In the genomic region with DNA sequence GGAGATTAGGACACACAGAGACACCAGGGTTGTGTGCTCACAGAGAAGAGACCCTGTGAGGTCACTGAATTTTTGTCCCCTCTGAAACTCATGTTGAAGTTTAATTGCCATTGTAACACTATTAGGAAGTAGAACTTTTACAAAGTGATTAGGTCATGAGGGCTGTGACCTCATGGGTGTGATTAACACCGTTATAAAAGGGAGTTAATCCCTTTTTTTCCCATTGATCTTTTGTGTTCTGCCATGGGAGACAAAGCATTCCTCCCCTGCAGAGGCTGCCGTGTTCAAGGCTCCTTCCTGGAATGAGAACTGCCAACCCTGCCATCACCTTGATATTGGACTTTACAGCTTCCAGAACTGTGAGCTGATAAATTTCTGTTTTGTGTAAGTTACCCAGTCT, we compare ENCODE assay signal across 29 cellular contexts.
DNase-seq lines count a peak whose midpoint lies in the region; FAIRE-seq and TF ChIP-seq lines count a peak whose summit lies in the region.
"Had no signal": no experiment of that assay in that cellular context is flagged by ENCODE, and none has a peak within 500 bp of the region (broad histone marks: within the 10 kb centered on the region; RNA-seq: fewer than 3 reads in every experiment).

No MANE protein-coding gene starts in this region.

- DNase-seq in astrocyte (ENCODE audit: low read depth) (no peak), endodermal cell (no peak), mesendoderm (peak; percentile 40), neuronal stem cell (ENCODE audit: low spot score) (peak; percentile 27), T1000 (lab: John Stamatoyannopoulos, UW) (no peak), NCI-H345 treated with DMSO at 0.1 percent for 48 hours (lab: John Stamatoyannopoulos, UW; ENCODE audit: unreplicated experiment) (no peak)
- DNase-seq in activated naive CD4-positive, alpha-beta T cell treated with anti-CD3 and anti-CD28 coated beads for 36 hours: no peak
- no peak for DNase-seq in activated naive CD4-positive, alpha-beta T cell treated with anti-CD3 and anti-CD28 coated beads, Interleukin-2, amount 10 ng/mL, durations not matched to agents 7 days and 5 days
- DNase-seq: 8988T; ACHN; BE2C; C1 segment of cervical spinal cord; CD4-positive, alpha-beta memory T cell; CD4-positive, CD25-positive, alpha-beta regulatory T cell; CD8-positive, alpha-beta memory T cell; COR-L47; DMS 273 treated with DMSO at 0.1 percent for 48 hours; DMS153; DMS53; DMS79; DND-41; EL; GDM1 had no signal

- H3K4me3 ChIP-seq in astrocyte (ENCODE audit: insufficient read depth, low read depth, low read length): no peak overlapping the region
- H3K4me3 ChIP-seq in endodermal cell (ENCODE audit: low read length): no peak overlapping the region
- H3K4me3 ChIP-seq in mesendoderm (ENCODE audit: low read length): no peak overlapping the region
- H3K4me3 ChIP-seq in neuronal stem cell (ENCODE audit: low read length in 2 of 2): no peak overlapping the region
- H3K4me3 ChIP-seq: BLaER1, GM12878 had no signal

- no peak overlapping the region for H3K56ac ChIP-seq in mesendoderm (ENCODE audit: low read length)

- H3K79me2 ChIP-seq in astrocyte (ENCODE audit: insufficient read depth, low read length) (no peaks in the 10 kb centered on the region), mesendoderm (ENCODE audit: control insufficient read depth, insufficient read depth, low read length) (peaks cover 2% of the 10 kb centered on the region)

- H2BK5ac ChIP-seq in mesendoderm (ENCODE audit: low read length): no peak overlapping the region
- no peak overlapping the region for H2BK5ac ChIP-seq in neuronal stem cell (ENCODE audit: low read length)

- peaks cover 3% of the 10 kb centered on the region for H3K4me1 Mint-ChIP-seq in astrocyte (ENCODE audit: low read depth, unreplicated experiment)
- H3K4me1 Mint-ChIP-seq in endodermal cell: peaks cover 8% of the 10 kb centered on the region
- H3K4me1 Mint-ChIP-seq in activated naive CD4-positive, alpha-beta T cell treated with anti-CD3 and anti-CD28 coated beads for 36 hours (ENCODE audit: low read depth): no peaks in the 10 kb centered on the region
- H3K4me1 Mint-ChIP-seq in activated naive CD4-positive, alpha-beta T cell treated with anti-CD3 and anti-CD28 coated beads, Interleukin-2, amount 10 ng/mL, durations not matched to agents 7 days and 5 days: no peaks in the 10 kb centered on the region
- H3K4me1 Mint-ChIP-seq: CD14-positive monocyte; CD4-positive, alpha-beta memory T cell; CD4-positive, CD25-positive, alpha-beta regulatory T cell; CD8-positive, alpha-beta memory T cell had no signal

- no peak overlapping the region for H4K91ac ChIP-seq in neuronal stem cell (ENCODE audit: low read depth, low read length, poor library complexity)

- no peak for TF ChIP-seq CTCF in astrocyte (IDR thresholded peaks at IDR 0.05; ENCODE audit: insufficient read depth, low read depth, low read length)
- TF ChIP-seq CTCF in endodermal cell (conservative IDR thresholded peaks at IDR 0.05): no peak

- H2AFZ ChIP-seq in astrocyte (ENCODE audit: low read depth, low read length): no peak overlapping the region
- no peak overlapping the region for H2AFZ ChIP-seq in neuronal stem cell (ENCODE audit: low read length)

- CTCF ChIA-PET in activated naive CD4-positive, alpha-beta T cell treated with anti-CD3 and anti-CD28 coated beads for 36 hours (lab: Charles Lee): no interaction called here
- CTCF ChIA-PET in activated naive CD4-positive, alpha-beta T cell treated with anti-CD3 and anti-CD28 coated beads, Interleukin-2, amount 10 ng/mL, durations not matched to agents 7 days and 5 days (lab: Charles Lee): no interaction called here

- H2BK120ac ChIP-seq in mesendoderm (ENCODE audit: low read depth, low read length) (no peak overlapping the region), neuronal stem cell (ENCODE audit: low read depth, low read length) (no peak overlapping the region)

- H3K36me3 Mint-ChIP-seq in astrocyte (ENCODE audit: low read depth, unreplicated experiment) (no peaks in the 10 kb centered on the region), endodermal cell (ENCODE audit: low read depth) (peaks cover 7% of the 10 kb centered on the region)
- no peaks in the 10 kb centered on the region for H3K36me3 Mint-ChIP-seq in activated naive CD4-positive, alpha-beta T cell treated with anti-CD3 and anti-CD28 coated beads for 36 hours (ENCODE audit: low read depth)
- H3K36me3 Mint-ChIP-seq in activated naive CD4-positive, alpha-beta T cell treated with anti-CD3 and anti-CD28 coated beads, Interleukin-2, amount 10 ng/mL, durations not matched to agents 7 days and 5 days: no peaks in the 10 kb centered on the region
- H3K36me3 Mint-ChIP-seq: CD14-positive monocyte; CD4-positive, alpha-beta memory T cell; CD4-positive, CD25-positive, alpha-beta regulatory T cell had no signal

- H3K4me1 ChIP-seq in astrocyte (ENCODE audit: insufficient read depth, low read length) (no peaks in the 10 kb centered on the region), endodermal cell (ENCODE audit: control insufficient read depth, insufficient read depth, low read length) (no peaks in the 10 kb centered on the region), mesendoderm (ENCODE audit: control insufficient read depth, low read depth, low read length) (peaks cover 6% of the 10 kb centered on the region), neuronal stem cell (ENCODE audit: control insufficient read depth in 2 of 2, insufficient read depth in 1 of 2, low read depth in 1 of 2, low read length in 2 of 2) (peaks cover 0 to 2% of the 10 kb centered on the region in 2 donors)
- H3K4me1 ChIP-seq: BE2C, BLaER1 had no signal

- no peak overlapping the region for H4K5ac ChIP-seq in mesendoderm (ENCODE audit: low read length)

- H3K27me3 ChIP-seq in astrocyte (ENCODE audit: insufficient read depth, low read length) (no peaks in the 10 kb centered on the region), endodermal cell (ENCODE audit: control insufficient read depth, insufficient read depth, low read length, poor library complexity, severe bottlenecking) (no peaks in the 10 kb centered on the region), mesendoderm (ENCODE audit: insufficient read depth, low read length, poor library complexity) (no peaks in the 10 kb centered on the region), neuronal stem cell (ENCODE audit: control insufficient read depth in 3 of 3, insufficient read depth in 3 of 3, low read depth in 1 of 3, low read length in 3 of 3) (peaks cover 0 to 4% (median 0%) of the 10 kb centered on the region in 3 experiments)
- H3K27me3 ChIP-seq: BE2C, BLaER1 had no signal

- no peak overlapping the region for H3K18ac ChIP-seq in mesendoderm (ENCODE audit: low read length)
- no peak overlapping the region for H3K18ac ChIP-seq in neuronal stem cell (ENCODE audit: low read length)

- no peaks in the 10 kb centered on the region for H3K27me3 Mint-ChIP-seq in astrocyte (ENCODE audit: low read depth, unreplicated experiment)
- H3K27me3 Mint-ChIP-seq in endodermal cell (ENCODE audit: insufficient read depth): no peaks in the 10 kb centered on the region
- no peaks in the 10 kb centered on the region for H3K27me3 Mint-ChIP-seq in activated naive CD4-positive, alpha-beta T cell treated with anti-CD3 and anti-CD28 coated beads for 36 hours (ENCODE audit: low read depth)
- no peaks in the 10 kb centered on the region for H3K27me3 Mint-ChIP-seq in activated naive CD4-positive, alpha-beta T cell treated with anti-CD3 and anti-CD28 coated beads, Interleukin-2, amount 10 ng/mL, durations not matched to agents 7 days and 5 days
- H3K27me3 Mint-ChIP-seq: CD4-positive, CD25-positive, alpha-beta regulatory T cell had no signal

- H3K4ac ChIP-seq in mesendoderm (ENCODE audit: low read depth, low read length): no peak overlapping the region
- H3K4ac ChIP-seq in neuronal stem cell (ENCODE audit: low read length): no peak overlapping the region

- H3K9me3 Mint-ChIP-seq in astrocyte (ENCODE audit: unreplicated experiment) (peaks cover 6% of the 10 kb centered on the region), endodermal cell (peaks cover 6% of the 10 kb centered on the region)
- H3K9me3 Mint-ChIP-seq in activated naive CD4-positive, alpha-beta T cell treated with anti-CD3 and anti-CD28 coated beads for 36 hours: peaks cover 2% of the 10 kb centered on the region
- H3K9me3 Mint-ChIP-seq in activated naive CD4-positive, alpha-beta T cell treated with anti-CD3 and anti-CD28 coated beads, Interleukin-2, amount 10 ng/mL, durations not matched to agents 7 days and 5 days: peaks cover 4% of the 10 kb centered on the region

- peaks cover 8% of the 10 kb centered on the region for H3K79me1 ChIP-seq in mesendoderm (ENCODE audit: low read length)
- no peaks in the 10 kb centered on the region for H3K79me1 ChIP-seq in neuronal stem cell (ENCODE audit: low read depth, low read length)

- H3K14ac ChIP-seq in neuronal stem cell (ENCODE audit: low read length): no peak overlapping the region

- H2BK12ac ChIP-seq in neuronal stem cell (ENCODE audit: low read length): no peak overlapping the region

- H3K9me3 ChIP-seq in astrocyte (ENCODE audit: insufficient read depth, low read depth, low read length) (no peaks in the 10 kb centered on the region), endodermal cell (ENCODE audit: control insufficient read depth, low read length) (no peaks in the 10 kb centered on the region), neuronal stem cell (replicated peaks in 1 of 2; ENCODE audit: control insufficient read depth in 2 of 2, insufficient read depth in 1 of 2, low read depth in 1 of 2, low read length in 2 of 2) (no peaks in the 10 kb centered on the region)
- H3K9me3 ChIP-seq: BE2C, BLaER1 had no signal

- H3K27ac Mint-ChIP-seq in astrocyte (ENCODE audit: unreplicated experiment) (peak overlapping the region; percentile 47), endodermal cell (peak overlapping the region; percentile 23)
- H3K27ac Mint-ChIP-seq in activated naive CD4-positive, alpha-beta T cell treated with anti-CD3 and anti-CD28 coated beads for 36 hours: no peak overlapping the region
- no peak overlapping the region for H3K27ac Mint-ChIP-seq in activated naive CD4-positive, alpha-beta T cell treated with anti-CD3 and anti-CD28 coated beads, Interleukin-2, amount 10 ng/mL, durations not matched to agents 7 days and 5 days
- H3K27ac Mint-ChIP-seq: CD14-positive monocyte; CD4-positive, alpha-beta memory T cell; CD4-positive, CD25-positive, alpha-beta regulatory T cell; CD8-positive, alpha-beta memory T cell had no signal

- H3K27ac ChIP-seq in astrocyte (ENCODE audit: low read depth, low read length) (no peak overlapping the region), endodermal cell (ENCODE audit: low read depth, low read length) (no peak overlapping the region), mesendoderm (ENCODE audit: low read depth, low read length) (no peak overlapping the region), neuronal stem cell (replicated peaks; ENCODE audit: low read length) (no peak overlapping the region)
- H3K27ac ChIP-seq: BLaER1 had no signal

- no peak overlapping the region for H4K8ac ChIP-seq in mesendoderm (ENCODE audit: low read depth, low read length)
- no peak overlapping the region for H4K8ac ChIP-seq in neuronal stem cell (ENCODE audit: low read depth, low read length)

- intact Hi-C loops in activated naive CD4-positive, alpha-beta T cell treated with anti-CD3 and anti-CD28 coated beads for 36 hours (cut with micrococcal nuclease): no loop called here

- H3K4me3 Mint-ChIP-seq in astrocyte (ENCODE audit: unreplicated experiment) (no peak overlapping the region), endodermal cell (no peak overlapping the region)
- no peak overlapping the region for H3K4me3 Mint-ChIP-seq in activated naive CD4-positive, alpha-beta T cell treated with anti-CD3 and anti-CD28 coated beads for 36 hours
- H3K4me3 Mint-ChIP-seq in activated naive CD4-positive, alpha-beta T cell treated with anti-CD3 and anti-CD28 coated beads, Interleukin-2, amount 10 ng/mL, durations not matched to agents 7 days and 5 days: no peak overlapping the region
- H3K4me3 Mint-ChIP-seq: CD14-positive monocyte; CD4-positive, alpha-beta memory T cell; CD4-positive, CD25-positive, alpha-beta regulatory T cell; CD8-positive, alpha-beta memory T cell had no signal

- H3K4me2 ChIP-seq in astrocyte (ENCODE audit: low read length) (no peak overlapping the region), mesendoderm (ENCODE audit: low read length) (no peak overlapping the region), neuronal stem cell (ENCODE audit: insufficient read depth, low read length, poor library complexity, severe bottlenecking) (no peak overlapping the region)
- H3K4me2 ChIP-seq: BLaER1 had no signal

- H2BK15ac ChIP-seq in mesendoderm (replicated peaks; ENCODE audit: low read depth): no peak overlapping the region
- no peak overlapping the region for H2BK15ac ChIP-seq in neuronal stem cell (ENCODE audit: low read length)

- H3K23ac ChIP-seq in mesendoderm (ENCODE audit: low read length) (no peak overlapping the region), neuronal stem cell (ENCODE audit: low read depth, low read length, poor library complexity) (no peak overlapping the region)

- H3K36me3 ChIP-seq in astrocyte (ENCODE audit: insufficient read depth, low read length): no peaks in the 10 kb centered on the region
- H3K36me3 ChIP-seq in endodermal cell (ENCODE audit: control insufficient read depth, insufficient read depth, low read length): no peaks in the 10 kb centered on the region
- no peaks in the 10 kb centered on the region for H3K36me3 ChIP-seq in mesendoderm (ENCODE audit: control insufficient read depth, insufficient read depth, low read length)
- H3K36me3 ChIP-seq in neuronal stem cell (replicated peaks in 1 of 2; ENCODE audit: control insufficient read depth in 2 of 2, insufficient read depth in 2 of 2, low read length in 2 of 2): no peaks in the 10 kb centered on the region
- H3K36me3 ChIP-seq: BE2C, BLaER1 had no signal

- no peak for FAIRE-seq in astrocyte (lab: Jason Lieb, UNC)
- FAIRE-seq: A204.1, GM12878, GM12892, GM18507 had no signal

- H4K20me1 ChIP-seq in astrocyte (ENCODE audit: insufficient read depth, low read length): no peaks in the 10 kb centered on the region
- H4K20me1 ChIP-seq: BLaER1 had no signal

- 78 to 83% methylated on average over 2 of the region's 2 CpGs for WGBS in endodermal cell (ENCODE audit: insufficient coverage in 1 of 2, insufficient read length in 1 of 2), 2 experiments
- WGBS in mesendoderm (ENCODE audit: extremely low coverage, insufficient coverage, low lambda C conversion rate): no CpG with 5 or more reads among the region's 2 CpGs
- no CpG with 5 or more reads among the region's 2 CpGs for WGBS in neuronal stem cell (ENCODE audit: extremely low coverage in 2 of 2, insufficient read length in 2 of 2, insufficient replicate concordance in 1 of 2), 2 donors

- H3K9ac ChIP-seq in astrocyte (ENCODE audit: low read length) (no peak overlapping the region), endodermal cell (ENCODE audit: extremely low read depth, low read length, poor library complexity, severe bottlenecking) (no peak overlapping the region), mesendoderm (ENCODE audit: low read length) (no peak overlapping the region), neuronal stem cell (ENCODE audit: low read depth, low read length, poor library complexity) (no peak overlapping the region)
- H3K9ac ChIP-seq: BLaER1 had no signal

- H2AK5ac ChIP-seq in mesendoderm (ENCODE audit: low read length) (no peak overlapping the region), neuronal stem cell (ENCODE audit: low read depth, low read length) (no peak overlapping the region)

Comparison
In these comparisons a context has a peak if more than half of its experiments do, and no peak if none do; other contexts are left out.
1. DNase-seq: peak in mesendoderm (single experiment) and neuronal stem cell (single experiment); none in astrocyte (single experiment), endodermal cell (single experiment), activated naive CD4-positive, alpha-beta T cell treated with anti-CD3 and anti-CD28 coated beads for 36 hours (single experiment), T1000 (single experiment), activated naive CD4-positive, alpha-beta T cell treated with anti-CD3 and anti-CD28 coated beads, Interleukin-2, amount 10 ng/mL, durations not matched to agents 7 days and 5 days (single experiment) and NCI-H345 treated with DMSO at 0.1 percent for 48 hours (single experiment).
2. H3K27ac Mint-ChIP-seq: peak in astrocyte (single experiment) and endodermal cell (single experiment); none in activated naive CD4-positive, alpha-beta T cell treated with anti-CD3 and anti-CD28 coated beads for 36 hours (single experiment) and activated naive CD4-positive, alpha-beta T cell treated with anti-CD3 and anti-CD28 coated beads, Interleukin-2, amount 10 ng/mL, durations not matched to agents 7 days and 5 days (single experiment).